Comparison of ENCODE assay signal across 27 cellular contexts in genomic region chr6:155023717-155024116, GRCh38.
"Had no signal": no experiment of that assay in that cellular context is flagged by ENCODE, and none has a peak within 500 bp of the region (broad histone marks: within the 10 kb centered on the region; RNA-seq: fewer than 3 reads in every experiment).

No MANE protein-coding gene starts in this region.

- H3K4me3 Mint-ChIP-seq: memory B cell; naive thymus-derived CD4-positive, alpha-beta T cell; nephron; stimulated activated effector memory CD8-positive, alpha-beta T cell treated with anti-CD3 and anti-CD28 coated beads, Interleukin-12 subunit alpha, Interleukin-12 subunit beta, amount 100 ng/mL, for 72 hours; type B pancreatic cell had no signal

- H3K27me3 ChIP-seq: foreskin keratinocyte, gastroesophageal sphincter, heart left ventricle, hepatocyte, right atrium auricular region, stomach, thyroid gland had no signal

- H3K36me3 Mint-ChIP-seq: memory B cell; naive thymus-derived CD4-positive, alpha-beta T cell; stimulated activated effector memory CD8-positive, alpha-beta T cell treated with anti-CD3 and anti-CD28 coated beads, Interleukin-12 subunit alpha, Interleukin-12 subunit beta, amount 100 ng/mL, for 72 hours had no signal

- H3K4me1 ChIP-seq: heart left ventricle, prostate gland, right atrium auricular region had no signal

- H3K9me3 ChIP-seq: gastroesophageal sphincter, heart left ventricle, prostate gland, right atrium auricular region, stomach, thyroid gland had no signal

- H3K27ac ChIP-seq: epithelial cell of prostate, foreskin keratinocyte, gastroesophageal sphincter, heart left ventricle, hepatocyte, prostate gland, right atrium auricular region, stomach, thyroid gland had no signal

- ATAC-seq: esophagus mucosa; foreskin keratinocyte; gastroesophageal sphincter; heart left ventricle; left lobe of liver; naive thymus-derived CD4-positive, alpha-beta T cell; sciatic nerve; stimulated activated effector memory CD8-positive, alpha-beta T cell treated with anti-CD3 and anti-CD28 coated beads, Interleukin-12 subunit alpha, Interleukin-12 subunit beta, amount 100 ng/mL, for 72 hours had no signal

- DNase-seq: cortex of kidney; foreskin keratinocyte; heart left ventricle; kidney; midbrain; naive thymus-derived CD4-positive, alpha-beta T cell; nucleus accumbens; stimulated activated CD4-positive, alpha-beta T cell treated with anti-CD3 and anti-CD28 coated beads, Interleukin-12 subunit alpha, Interleukin-12 subunit beta, amount 100 ng/mL, for 4 hours; stimulated activated CD4-positive, alpha-beta T cell treated with anti-CD3 and anti-CD28 coated beads, Interleukin-1b, Interleukin-23, amount 100 ng/mL, for 48 hours; stimulated activated CD4-positive, alpha-beta T cell treated with anti-CD3 and anti-CD28 coated beads, Interleukin-4, amount 100 ng/mL, for 24 hours; stimulated activated naive CD4-positive, alpha-beta T cell treated with Interleukin-2 at 50 U/mL for 16 hours; stomach; thyroid gland had no signal

- H3K9me3 Mint-ChIP-seq: memory B cell; nephron; stimulated activated effector memory CD8-positive, alpha-beta T cell treated with anti-CD3 and anti-CD28 coated beads, Interleukin-12 subunit alpha, Interleukin-12 subunit beta, amount 100 ng/mL, for 72 hours; type B pancreatic cell had no signal

- H3K36me3 ChIP-seq: heart left ventricle, prostate gland, right atrium auricular region, stomach, thyroid gland had no signal

- H3K27ac Mint-ChIP-seq: memory B cell; naive thymus-derived CD4-positive, alpha-beta T cell; nephron; stimulated activated effector memory CD8-positive, alpha-beta T cell treated with anti-CD3 and anti-CD28 coated beads, Interleukin-12 subunit alpha, Interleukin-12 subunit beta, amount 100 ng/mL, for 72 hours; type B pancreatic cell had no signal

- H3K4me2 ChIP-seq: hepatocyte, smooth muscle cell had no signal

- H3K4me3 ChIP-seq: gastroesophageal sphincter, heart left ventricle, hepatocyte, lung, prostate gland, right atrium auricular region, smooth muscle cell, stomach, thyroid gland had no signal

- H3K4me1 Mint-ChIP-seq: memory B cell; naive thymus-derived CD4-positive, alpha-beta T cell; stimulated activated effector memory CD8-positive, alpha-beta T cell treated with anti-CD3 and anti-CD28 coated beads, Interleukin-12 subunit alpha, Interleukin-12 subunit beta, amount 100 ng/mL, for 72 hours had no signal

- H2AFZ ChIP-seq: hepatocyte had no signal

- H3K27me3 Mint-ChIP-seq: type B pancreatic cell had no signal
